10 cellular contexts compared by ENCODE assay signal in genomic region chrX:137565921-137566745, GRCh38. TPM values are rescaled to one million over a fixed set of nuclear protein-coding genes. Genes with fewer than 3 reads are reported as not detected.
A peak's percentile ranks its signal among the peaks of the same experiment; 100 is the strongest.
DNase-seq lines count a peak whose midpoint lies in the region; ATAC-seq, FAIRE-seq and TF ChIP-seq lines count a peak whose summit lies in the region.
"Had no signal": no experiment of that assay in that cellular context is flagged by ENCODE, and none has a peak within 500 bp of the region (broad histone marks: within the 10 kb centered on the region; RNA-seq: fewer than 3 reads in every experiment).

Gene ZIC3 (plus strand): TSS chrX:137566127. CDS start chrX:137566692, 565 bp downstream.

- DNase-seq in CD14-positive monocyte (ENCODE audit: low spot score) (no peak), NCI-H1930 (lab: John Stamatoyannopoulos, UW) (peak; percentile 78 to 83), colonic mucosa (peak; percentile 33), right lobe of liver (peak; percentile 49 to 65 (median 51)), GM12892 (ENCODE audit: insufficient read length) (no peak), GF-D8 (lab: John Stamatoyannopoulos, UW) (no peak)

- H3K4me1 Mint-ChIP-seq in CD14-positive monocyte = peaks cover 17% of the 10 kb centered on the region

- H3K27me3 Mint-ChIP-seq in CD14-positive monocyte (ENCODE audit: low read depth in 3 of 3) = peaks cover 73 to 95% (median 90%) of the 10 kb centered on the region in 3 donors

- TF ChIP-seq POLR2A in right lobe of liver (IDR thresholded peaks at IDR 0.05) (no peak), GM12892 (IDR thresholded peaks at IDR 0.05; ENCODE audit: low read depth, low read length) (no peak), GM18505 (IDR thresholded peaks at IDR 0.05; ENCODE audit: borderline replicate concordance, extremely low read depth, insufficient read depth, insufficient read length) (no peak)

- H3K27ac ChIP-seq in colonic mucosa (no peak within 1 kb of the TSS), right lobe of liver (no peak within 1 kb of the TSS), stomach smooth muscle (ENCODE audit: low read length) (no peak within 1 kb of the TSS)

- peaks cover 3 to 7% of the 10 kb centered on the region in 2 donors for H3K36me3 Mint-ChIP-seq in CD14-positive monocyte

- H3K9ac ChIP-seq in colonic mucosa (ENCODE audit: low read depth in 2 of 2, low read length in 2 of 2) (no peak within 1 kb of the TSS), stomach smooth muscle (ENCODE audit: low read length in 2 of 2) (no peak within 1 kb of the TSS)

- peak within 1 kb of the TSS; percentile 68 to 85 for H3K4me3 Mint-ChIP-seq in CD14-positive monocyte

- H3K27ac Mint-ChIP-seq in CD14-positive monocyte = peak within 1 kb of the TSS in 1 of 7 donors; percentile 12

- H3K9me3 ChIP-seq in colonic mucosa (no peaks in the 10 kb centered on the region), right lobe of liver (no peaks in the 10 kb centered on the region), stomach smooth muscle (ENCODE audit: control insufficient read depth in 2 of 2, low read length in 2 of 2) (no peaks in the 10 kb centered on the region)

- peak within 1 kb of the TSS; percentile 28 for H3K4me3 ChIP-seq in colonic mucosa
- H3K4me3 ChIP-seq in right lobe of liver = peak within 1 kb of the TSS; percentile 39 to 57 (median 43)
- peak within 1 kb of the TSS; percentile 55 to 71 for H3K4me3 ChIP-seq in stomach smooth muscle (ENCODE audit: low read length in 2 of 2)

- H3K9me3 Mint-ChIP-seq in CD14-positive monocyte = peaks cover 7 to 66% (median 42%) of the 10 kb centered on the region in 7 donors

- ATAC-seq in right lobe of liver (peak; percentile 67 to 89 (median 76)), GM18505 (IDR thresholded peaks at IDR 0.05; ENCODE audit: unreplicated experiment) (no peak)

- no peak for TF ChIP-seq CTCF in CD14-positive monocyte (IDR thresholded peaks at IDR 0.05)
- TF ChIP-seq CTCF in colonic mucosa (IDR thresholded peaks at IDR 0.05) = no peak
- no peak for TF ChIP-seq CTCF in right lobe of liver (IDR thresholded peaks at IDR 0.05)

- intact Hi-C loops in CD14-positive monocyte (cut with micrococcal nuclease) (no loop called here), colonic mucosa (cut with DNase I) (no loop called here), right lobe of liver (cut with DNase I) (no loop called here)

- peaks cover 60% of the 10 kb centered on the region for H3K27me3 ChIP-seq in colonic mucosa
- H3K27me3 ChIP-seq in right lobe of liver = peaks cover 13 to 46% of the 10 kb centered on the region in 2 donors
- peaks cover 54 to 59% of the 10 kb centered on the region in 2 donors for H3K27me3 ChIP-seq in stomach smooth muscle (ENCODE audit: control insufficient read depth in 1 of 2, insufficient read depth in 2 of 2, low read length in 2 of 2)

- WGBS in right lobe of liver (ENCODE audit: insufficient coverage, low coverage, low lambda C conversion rate, missing lambda C conversion rate) = 29% methylated on average over 15 of the region's 69 CpGs

- H3K36me3 ChIP-seq in colonic mucosa (no peaks in the 10 kb centered on the region), right lobe of liver (no peaks in the 10 kb centered on the region), stomach smooth muscle (ENCODE audit: control insufficient read depth in 2 of 2, insufficient read depth in 2 of 2, low read length in 2 of 2) (no peaks in the 10 kb centered on the region)

- FAIRE-seq in GM12892 (lab: Jason Lieb, UNC) = no peak
- FAIRE-seq: GM18507 had no signal

- H3K4me1 ChIP-seq in colonic mucosa (no peaks in the 10 kb centered on the region), right lobe of liver (no peaks in the 10 kb centered on the region), stomach smooth muscle (ENCODE audit: control insufficient read depth, insufficient read depth, low read length) (peaks cover 19% of the 10 kb centered on the region)

RNA-seq across cellular contexts. Expression of gene ZIC3, which starts in this region (rescaled TPM):
- polyA plus RNA-seq in CD14-positive monocyte = not detected
- total RNA-seq in colonic mucosa (not detected), right lobe of liver (not detected)
- not detected for polyA plus RNA-seq in GM12892 (2012; ENCODE audit: missing spikeins)
- total RNA-seq: subcutaneous adipose tissue had no signal

Comparison
In these comparisons a context has a peak if more than half of its experiments do, and no peak if none do; other contexts are left out.
1. Peak in DNase-seq and H3K4me3 ChIP-seq in colonic mucosa; RNA of the gene not detected or under 1 TPM.
2. Peak in DNase-seq, ATAC-seq and H3K4me3 ChIP-seq in right lobe of liver; RNA of the gene not detected or under 1 TPM.
3. DNase-seq: peak in NCI-H1930 (2 of 2); none in CD14-positive monocyte (single experiment), GM12892 (single experiment) and GF-D8 (single experiment).
4. Peak in every context shown above with its lines, with median percentiles within 50 percentile points of each other: H3K4me3 ChIP-seq.